In the genomic region with DNA sequence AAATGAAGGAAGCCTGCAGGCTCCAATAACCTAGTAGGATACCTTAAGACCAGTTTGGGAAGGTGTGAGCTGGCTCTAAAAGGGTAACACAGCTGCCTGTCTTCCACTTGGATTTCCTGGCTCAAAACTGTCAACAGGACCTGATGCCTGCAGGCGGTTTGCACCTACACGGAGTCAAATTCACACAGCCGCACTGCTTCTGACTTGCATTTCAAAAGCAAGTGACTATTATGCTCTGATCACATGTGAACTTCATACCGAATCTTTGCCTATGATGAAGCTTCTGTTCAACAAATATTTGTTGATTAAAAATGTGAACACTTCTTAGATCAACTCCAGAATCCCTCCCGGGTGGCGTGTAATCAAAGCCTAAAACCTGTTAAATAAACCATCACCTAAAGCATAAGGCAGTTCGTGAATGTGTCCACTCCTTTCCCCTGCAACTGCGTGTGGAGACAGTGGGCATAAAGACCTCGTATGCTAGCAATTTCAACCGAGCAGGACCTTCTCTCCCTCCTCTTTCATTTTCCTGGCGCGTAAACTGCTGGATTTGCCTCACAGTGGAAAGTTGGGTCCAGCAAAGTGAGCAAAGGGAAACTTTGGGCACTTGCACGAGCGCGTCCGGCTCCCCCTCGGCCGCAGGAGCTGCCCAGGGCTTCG, we compare ENCODE assay signal across 9 cellular contexts. TPM values are rescaled to one million over a fixed set of nuclear protein-coding genes. Genes with fewer than 3 reads are reported as not detected.
DNase-seq lines count a peak whose midpoint lies in the region; ATAC-seq and TF ChIP-seq lines count a peak whose summit lies in the region.
"Had no signal": no experiment of that assay in that cellular context is flagged by ENCODE, and none has a peak within 500 bp of the region (broad histone marks: within the 10 kb centered on the region; RNA-seq: fewer than 3 reads in every experiment).

No MANE protein-coding gene starts in this region.

- DNase-seq in DMS153 (lab: John Stamatoyannopoulos, UW) (peak; percentile 16), NCI-H2029 (lab: John Stamatoyannopoulos, UW) (peak; percentile 26), osteoblast (ENCODE audit: insufficient read length, low spot score, missing footprints) (peak; percentile 83), OCI-M1 (lab: John Stamatoyannopoulos, UW) (no peak), left colon (no peak), activated gamma-delta T cell (lab: John Stamatoyannopoulos, UW) (no peak)
- DNase-seq in effector memory CD8-positive, alpha-beta T cell: no peak

- H3K27me3 ChIP-seq in osteoblast (ENCODE audit: insufficient read depth, low read length): peaks cover 55% of the 10 kb centered on the region

- no peaks in the 10 kb centered on the region for H3K79me2 ChIP-seq in osteoblast (ENCODE audit: insufficient read depth, low read length)

- peak overlapping the region; percentile 66 for H3K4me2 ChIP-seq in osteoblast (ENCODE audit: insufficient read depth, low read length)

- H3K4me1 ChIP-seq in osteoblast (ENCODE audit: insufficient read depth, low read length): no peaks in the 10 kb centered on the region

- TF ChIP-seq CTCF in osteoblast (IDR thresholded peaks at IDR 0.05; ENCODE audit: extremely low read depth, low read depth, low read length): no peak

- no peak overlapping the region for H3K27ac Mint-ChIP-seq in effector memory CD8-positive, alpha-beta T cell

- peaks cover 72 to 91% of the 10 kb centered on the region in 2 donors for H3K27me3 Mint-ChIP-seq in effector memory CD8-positive, alpha-beta T cell

- intact Hi-C loops in left colon (cut with DNase I, micrococcal nuclease): no loop called here

- no peak for ATAC-seq in effector memory CD8-positive, alpha-beta T cell (replicated peaks)
- ATAC-seq in left colon (no peak), GM19328 (IDR thresholded peaks at IDR 0.05; ENCODE audit: unreplicated experiment) (no peak)

- H3K36me3 Mint-ChIP-seq in effector memory CD8-positive, alpha-beta T cell (ENCODE audit: insufficient read depth): no peaks in the 10 kb centered on the region

- no peak overlapping the region for H3K4me3 ChIP-seq in osteoblast (ENCODE audit: insufficient read depth, low read length)

- no peaks in the 10 kb centered on the region for H4K20me1 ChIP-seq in osteoblast (ENCODE audit: insufficient read depth, low read length)

- H2AFZ ChIP-seq in osteoblast (ENCODE audit: low read length): no peak overlapping the region

- no peaks in the 10 kb centered on the region for H3K36me3 ChIP-seq in osteoblast (ENCODE audit: insufficient read depth, low read length)

- H3K9me3 Mint-ChIP-seq in effector memory CD8-positive, alpha-beta T cell: no peaks in the 10 kb centered on the region

- H3K4me3 Mint-ChIP-seq in effector memory CD8-positive, alpha-beta T cell: peak overlapping the region; percentile 55 to 59

- H3K4me1 Mint-ChIP-seq in effector memory CD8-positive, alpha-beta T cell (ENCODE audit: low read depth in 2 of 2): peaks cover 4 to 7% of the 10 kb centered on the region in 2 donors

- H3K9me3 ChIP-seq in osteoblast (ENCODE audit: low read depth, low read length): no peaks in the 10 kb centered on the region

- H3K27ac ChIP-seq in osteoblast (ENCODE audit: low read depth, low read length): no peak overlapping the region
- H3K27ac ChIP-seq: epithelial cell of prostate had no signal

RNA-seq across cellular contexts. Expression of a gene that starts 0.8 kb away (rescaled TPM):
- total RNA-seq in osteoblast (not detected in 2 replicates), left colon (10 to 100 TPM; 14.8 to 22.4 TPM)

Comparison
In these comparisons a context has a peak if more than half of its experiments do, and no peak if none do; other contexts are left out.
1. DNase-seq: peak in DMS153 (single experiment), NCI-H2029 (single experiment) and osteoblast (single experiment); none in effector memory CD8-positive, alpha-beta T cell (0 of 3), OCI-M1 (single experiment), left colon (0 of 2) and activated gamma-delta T cell (single experiment).
2. RNA of a gene that starts 0.8 kb away (total RNA-seq): 14.8 to 22.4 TPM in left colon; not detected in osteoblast; every median in the first group is over 10 times any median in the second.